Comparison of ENCODE assay signal across 9 cellular contexts in the genomic region with DNA sequence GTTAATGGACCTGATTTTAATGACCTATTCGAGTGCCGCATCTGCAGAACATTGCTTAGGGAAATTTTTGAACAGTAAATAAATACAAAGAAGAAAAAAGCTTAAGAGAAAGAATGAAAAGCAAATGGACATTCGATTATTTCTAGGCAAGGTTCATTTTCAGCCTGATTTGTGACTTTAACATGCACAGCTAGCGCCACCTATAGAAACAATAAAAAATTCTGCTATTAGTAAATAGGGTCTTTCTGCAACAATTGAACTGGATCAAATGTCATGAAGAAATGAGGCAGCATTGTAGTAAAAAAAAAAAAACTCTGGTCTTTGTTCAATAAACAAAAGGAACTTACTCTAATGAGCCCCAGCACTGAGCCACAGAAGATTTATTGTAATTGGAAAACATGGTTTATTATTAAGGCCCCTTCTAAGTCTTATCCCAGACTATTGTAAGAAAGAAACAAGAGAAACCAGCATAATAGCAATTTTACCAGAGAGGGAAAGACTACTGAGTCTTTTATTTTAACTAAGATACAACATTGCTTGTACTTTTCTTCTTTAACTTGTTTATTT. TPM values are rescaled to one million over a fixed set of nuclear protein-coding genes. Genes with fewer than 3 reads are reported as not detected.
DNase-seq lines count a peak whose midpoint lies in the region; ATAC-seq and TF ChIP-seq lines count a peak whose summit lies in the region.
"Had no signal": no experiment of that assay in that cellular context is flagged by ENCODE, and none has a peak within 500 bp of the region (broad histone marks: within the 10 kb centered on the region; RNA-seq: fewer than 3 reads in every experiment).

No MANE protein-coding gene starts in this region.

- H3K36me3 ChIP-seq in DOHH2 (ENCODE audit: control insufficient read depth, low read length), result no peaks in the 10 kb centered on the region
- no peaks in the 10 kb centered on the region for H3K36me3 ChIP-seq in Karpas-422 (ENCODE audit: insufficient read depth, low read length)

- H3K27ac ChIP-seq in DOHH2 (ENCODE audit: low read depth, low read length) (no peak overlapping the region), Karpas-422 (ENCODE audit: low read length) (no peak overlapping the region)

- H3K9me3 Mint-ChIP-seq in mesothelial cell of epicardium, result no peaks in the 10 kb centered on the region
- H3K9me3 Mint-ChIP-seq: activated B cell treated with CpG ODN at 0.5 μM for 24 hours had no signal

- H3K27me3 ChIP-seq in DOHH2 (ENCODE audit: control insufficient read depth, low read length) (no peaks in the 10 kb centered on the region), Karpas-422 (ENCODE audit: low read length) (no peaks in the 10 kb centered on the region)

- ATAC-seq in GM21825 (IDR thresholded peaks at IDR 0.05; ENCODE audit: unreplicated experiment), result no peak
- ATAC-seq in GM19395 (IDR thresholded peaks at IDR 0.05; ENCODE audit: unreplicated experiment), result no peak
- ATAC-seq in HG03196 (IDR thresholded peaks at IDR 0.05; ENCODE audit: unreplicated experiment), result no peak

- H3K36me3 Mint-ChIP-seq in mesothelial cell of epicardium, result no peaks in the 10 kb centered on the region

- H3K27ac Mint-ChIP-seq in mesothelial cell of epicardium, result no peak overlapping the region
- H3K27ac Mint-ChIP-seq: activated B cell treated with CpG ODN at 0.5 μM for 24 hours had no signal

- H3F3A ChIP-seq in DOHH2 (ENCODE audit: control insufficient read depth, insufficient read depth), result no peaks in the 10 kb centered on the region

- H3K9me3 ChIP-seq in DOHH2 (ENCODE audit: control insufficient read depth, insufficient read depth, low read length), result no peaks in the 10 kb centered on the region
- H3K9me3 ChIP-seq in Karpas-422 (ENCODE audit: low read length), result no peaks in the 10 kb centered on the region

- no peak overlapping the region for H3K4me2 ChIP-seq in DOHH2 (ENCODE audit: low read length)
- H3K4me2 ChIP-seq in Karpas-422 (ENCODE audit: low read depth, low read length, poor library complexity, severe bottlenecking), result no peak overlapping the region

- DNase-seq in Karpas-422 (peak; percentile 44), astrocyte of the hippocampus (ENCODE audit: low read depth, low spot score) (peak; percentile 27), mesothelial cell of epicardium (ENCODE audit: low spot score in 2 of 2, unreplicated experiment in 2 of 2) (no peak), glomerular visceral epithelial cell (ENCODE audit: extremely low spot score) (no peak)
- DNase-seq: activated B cell treated with CpG ODN at 0.5 μM for 24 hours had no signal

- H2AFZ ChIP-seq in Karpas-422 (ENCODE audit: low read length), result no peak overlapping the region

- no peaks in the 10 kb centered on the region for H3K9me2 ChIP-seq in DOHH2 (replicated peaks; ENCODE audit: control insufficient read depth, low read length)
- no peaks in the 10 kb centered on the region for H3K9me2 ChIP-seq in Karpas-422 (replicated peaks; ENCODE audit: insufficient read depth, low read length)

- H3K4me1 ChIP-seq in DOHH2 (ENCODE audit: control insufficient read depth, low read length) (no peaks in the 10 kb centered on the region), Karpas-422 (ENCODE audit: low read length) (no peaks in the 10 kb centered on the region)

- H3K9ac ChIP-seq in Karpas-422 (ENCODE audit: low read length), result no peak overlapping the region

- no peak overlapping the region for H3K4me3 Mint-ChIP-seq in mesothelial cell of epicardium
- H3K4me3 Mint-ChIP-seq: activated B cell treated with CpG ODN at 0.5 μM for 24 hours had no signal

- H3K79me2 ChIP-seq in DOHH2 (ENCODE audit: control insufficient read depth, low read length), result no peaks in the 10 kb centered on the region
- no peaks in the 10 kb centered on the region for H3K79me2 ChIP-seq in Karpas-422 (ENCODE audit: low read length)

- peaks cover 11% of the 10 kb centered on the region for H3K4me1 Mint-ChIP-seq in mesothelial cell of epicardium
- H3K4me1 Mint-ChIP-seq: activated B cell treated with CpG ODN at 0.5 μM for 24 hours had no signal

- H3K4me3 ChIP-seq in DOHH2 (ENCODE audit: low read length), result no peak overlapping the region
- H3K4me3 ChIP-seq in Karpas-422 (ENCODE audit: low read length), result no peak overlapping the region

- peaks cover 6% of the 10 kb centered on the region for H3K27me3 Mint-ChIP-seq in mesothelial cell of epicardium (ENCODE audit: low read depth)
- H3K27me3 Mint-ChIP-seq: activated B cell treated with CpG ODN at 0.5 μM for 24 hours had no signal

- H4K20me1 ChIP-seq in DOHH2 (ENCODE audit: control insufficient read depth, insufficient read depth, low read depth, low read length) (no peaks in the 10 kb centered on the region), Karpas-422 (ENCODE audit: insufficient read depth, low read depth, low read length) (no peaks in the 10 kb centered on the region)

- peak; percentile 75 for TF ChIP-seq CTCF in DOHH2 (IDR thresholded peaks at IDR 0.05; ENCODE audit: low read depth, low read length, poor library complexity, severe bottlenecking)
- peak; percentile 34 for TF ChIP-seq CTCF in mesothelial cell of epicardium (IDR thresholded peaks at IDR 0.05; ENCODE audit: unreplicated experiment)

RNA-seq across cellular contexts. Expression of a gene that starts 41.4 kb away (rescaled TPM):
- 78.4 and 82.3 TPM in 2 replicates for total RNA-seq in Karpas-422 (2014; rRNA removed; shearing (Covaris generic); ENCODE audit: low replicate concordance)
- total RNA-seq in mesothelial cell of epicardium, result 59.0 to 61.9 TPM (median 60.7 TPM) in 3 replicates

Comparison
In these comparisons a context has a peak if more than half of its experiments do, and no peak if none do; other contexts are left out.
1. DNase-seq: peak in Karpas-422 (single experiment) and astrocyte of the hippocampus (single experiment); none in mesothelial cell of epicardium (0 of 2) and glomerular visceral epithelial cell (single experiment).